8 cellular contexts compared by ENCODE assay signal in genomic region chr22:47168900-47169800, GRCh38.
DNase-seq lines count a peak whose midpoint lies in the region; ATAC-seq and TF ChIP-seq lines count a peak whose summit lies in the region.
"Had no signal": no experiment of that assay in that cellular context is flagged by ENCODE, and none has a peak within 500 bp of the region (broad histone marks: within the 10 kb centered on the region; RNA-seq: fewer than 3 reads in every experiment).

No MANE protein-coding gene starts in this region.

- no peaks in the 10 kb centered on the region for H3K9me3 ChIP-seq in ovary

- TF ChIP-seq EP300 in ovary (IDR thresholded peaks at IDR 0.05): no peak

- H3K27me3 ChIP-seq in ovary: no peaks in the 10 kb centered on the region

- TF ChIP-seq POLR2A in NB4 (IDR thresholded peaks at IDR 0.05; ENCODE audit: extremely low read depth, insufficient read length) (no peak), ovary (IDR thresholded peaks at IDR 0.05) (no peak)

- intact Hi-C loops in ovary (cut with DNase I): no loop called here

- peak; percentile 24 for TF ChIP-seq CTCF in NB4 (IDR thresholded peaks at IDR 0.05; ENCODE audit: low read depth, low read length)
- peak; percentile 38 for TF ChIP-seq CTCF in fibroblast of pulmonary artery (IDR thresholded peaks at IDR 0.05; ENCODE audit: low read length, missing control alignments)
- no peak for TF ChIP-seq CTCF in ovary (IDR thresholded peaks at IDR 0.05)

- WGBS in ovary, 3 donors: 88 to 91% (median 89%) methylated on average over 25 of the region's 25 CpGs

- peak; percentile 52 for DNase-seq in GM03348 (ENCODE audit: low spot score)
- peak; percentile 55 for DNase-seq in NB4 (ENCODE audit: low read depth)
- peak; percentile 17 for DNase-seq in fibroblast of pulmonary artery (ENCODE audit: low read depth)
- DNase-seq in ovary: peak; percentile 7 to 33 (median 16)
- no peak for DNase-seq in UCSD-AML1 (lab: John Stamatoyannopoulos, UW; ENCODE audit: unreplicated experiment)
- DNase-seq in DMS114 treated with DMSO at 0.1 percent for 48 hours (lab: John Stamatoyannopoulos, UW; ENCODE audit: unreplicated experiment): no peak
- DNase-seq: stimulated activated CD8-positive, alpha-beta memory T cell treated with anti-CD3 and anti-CD28 coated beads, Interleukin-4, amount 100 ng/mL, for 48 hours had no signal

- no peaks in the 10 kb centered on the region for H3K36me3 ChIP-seq in ovary

- no peak overlapping the region for H3K4me3 ChIP-seq in NB4 (ENCODE audit: low read depth, low read length)
- no peak overlapping the region for H3K4me3 ChIP-seq in fibroblast of pulmonary artery (replicated peaks; ENCODE audit: low read depth, low read length)
- H3K4me3 ChIP-seq in ovary: no peak overlapping the region

- H3K4me1 ChIP-seq in ovary (ENCODE audit: insufficient read depth): no peaks in the 10 kb centered on the region

- no peak overlapping the region for H3K27ac ChIP-seq in ovary

- ATAC-seq in GM19463 (IDR thresholded peaks at IDR 0.05; ENCODE audit: unreplicated experiment): no peak

Comparison
In these comparisons a context has a peak if more than half of its experiments do, and no peak if none do; other contexts are left out.
1. DNase-seq: peak in GM03348 (single experiment), NB4 (single experiment), fibroblast of pulmonary artery (single experiment) and ovary (5 of 5); none in UCSD-AML1 (single experiment) and DMS114 treated with DMSO at 0.1 percent for 48 hours (single experiment).
2. CTCF ChIP-seq: peak in NB4 (single experiment) and fibroblast of pulmonary artery (single experiment); none in ovary (0 of 3).